Comparison of ENCODE assay signal across 15 cellular contexts in the genomic region with DNA sequence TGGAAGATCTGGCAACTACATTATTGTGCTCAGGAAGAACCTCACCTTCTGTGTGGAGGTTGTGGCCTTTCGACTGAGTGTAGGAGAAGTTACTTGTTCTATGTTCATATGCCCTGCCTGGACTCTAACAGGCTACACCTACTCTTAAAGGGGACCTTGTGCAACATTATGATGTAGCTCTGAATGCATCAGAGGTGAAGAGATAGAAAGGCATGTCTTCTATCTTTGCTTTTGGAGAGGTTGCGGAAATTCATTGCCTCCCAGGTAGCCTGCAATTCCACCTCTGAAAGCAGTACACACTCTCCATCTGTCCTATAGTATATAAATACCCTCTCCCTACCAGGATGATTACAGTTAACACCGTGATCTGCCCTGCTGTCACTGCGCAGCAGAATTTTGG. TPM values are rescaled to one million over a fixed set of nuclear protein-coding genes. Genes with fewer than 3 reads are reported as not detected.
A peak's percentile ranks its signal among the peaks of the same experiment; 100 is the strongest.
DNase-seq lines count a peak whose midpoint lies in the region; ATAC-seq and TF ChIP-seq lines count a peak whose summit lies in the region.
"Had no signal": no experiment of that assay in that cellular context is flagged by ENCODE, and none has a peak within 500 bp of the region (broad histone marks: within the 10 kb centered on the region; RNA-seq: fewer than 3 reads in every experiment).

No MANE protein-coding gene starts in this region.

- H3K9me3 Mint-ChIP-seq in activated T-helper 2 cell treated with anti-CD3 and anti-CD28 coated beads, Interferon-gamma antibody, Interleukin-2, Interleukin-4, amounts not matched to agents 10 μg/mL and 5 μg/mL and 100 μg/mL, durations not matched to agents 14 hours and 24 hours and 36 hours, result no peaks in the 10 kb centered on the region
- H3K9me3 Mint-ChIP-seq: CD4-positive, alpha-beta T cell had no signal

- H2BK120ac ChIP-seq in trophoblast cell (ENCODE audit: insufficient read depth, low read length, poor library complexity), result no peak overlapping the region

- H2AK5ac ChIP-seq in trophoblast cell (ENCODE audit: low read length), result no peak overlapping the region

- no peak overlapping the region for H3K4me3 ChIP-seq in trophoblast cell (ENCODE audit: low read depth, low read length)
- no peak overlapping the region for H3K4me3 ChIP-seq in upper lobe of right lung
- H3K4me3 ChIP-seq: BLaER1, MG63 had no signal

- intact Hi-C loops in upper lobe of right lung (cut with DNase I), result no loop called here
- intact Hi-C loops in activated T-helper 2 cell treated with anti-CD3 and anti-CD28 coated beads, Interferon-gamma antibody, Interleukin-2, Interleukin-4, amounts not matched to agents 10 μg/mL and 5 μg/mL and 100 μg/mL, durations not matched to agents 14 hours and 24 hours and 36 hours (cut with micrococcal nuclease), result no loop called here

- no peaks in the 10 kb centered on the region for H3K79me2 ChIP-seq in trophoblast cell (ENCODE audit: control insufficient read depth, insufficient read depth, low read length, poor library complexity)

- no CpG with 5 or more reads among the region's 4 CpGs for WGBS in trophoblast cell (ENCODE audit: extremely low coverage, insufficient coverage, insufficient read length)

- no peaks in the 10 kb centered on the region for H3K36me3 ChIP-seq in trophoblast cell (ENCODE audit: control insufficient read depth in 1 of 2, insufficient read depth in 2 of 2, low read length in 2 of 2)
- no peaks in the 10 kb centered on the region for H3K36me3 ChIP-seq in upper lobe of right lung
- H3K36me3 ChIP-seq: BLaER1, MG63 had no signal

- no peak overlapping the region for H3K9ac ChIP-seq in trophoblast cell (ENCODE audit: low read length)
- H3K9ac ChIP-seq: BLaER1 had no signal

- ATAC-seq in upper lobe of right lung, result peak; percentile 13

- no peak overlapping the region for H2AFZ ChIP-seq in trophoblast cell (ENCODE audit: insufficient read depth, low read length, poor library complexity)

- H4K8ac ChIP-seq in trophoblast cell (ENCODE audit: low read depth, low read length), result no peak overlapping the region

- H3K27ac Mint-ChIP-seq in activated T-helper 2 cell treated with anti-CD3 and anti-CD28 coated beads, Interferon-gamma antibody, Interleukin-2, Interleukin-4, amounts not matched to agents 10 μg/mL and 5 μg/mL and 100 μg/mL, durations not matched to agents 14 hours and 24 hours and 36 hours, result no peak overlapping the region
- H3K27ac Mint-ChIP-seq: CD4-positive, alpha-beta T cell had no signal

- H3K9me3 ChIP-seq in trophoblast cell (ENCODE audit: insufficient read depth, low read depth, low read length), result no peaks in the 10 kb centered on the region
- no peaks in the 10 kb centered on the region for H3K9me3 ChIP-seq in upper lobe of right lung
- H3K9me3 ChIP-seq: BLaER1, MG63 had no signal

- H3K27me3 ChIP-seq in trophoblast cell (ENCODE audit: insufficient read depth, low read length) (no peaks in the 10 kb centered on the region), upper lobe of right lung (no peaks in the 10 kb centered on the region)
- H3K27me3 ChIP-seq: BLaER1, MG63 had no signal

- no peak overlapping the region for H3K4ac ChIP-seq in trophoblast cell (ENCODE audit: low read depth, low read length)

- H4K91ac ChIP-seq in trophoblast cell (ENCODE audit: low read depth, low read length), result no peak overlapping the region

- H3K4me3 Mint-ChIP-seq in activated T-helper 2 cell treated with anti-CD3 and anti-CD28 coated beads, Interferon-gamma antibody, Interleukin-2, Interleukin-4, amounts not matched to agents 10 μg/mL and 5 μg/mL and 100 μg/mL, durations not matched to agents 14 hours and 24 hours and 36 hours (ENCODE audit: low read depth), result no peak overlapping the region
- H3K4me3 Mint-ChIP-seq: CD4-positive, alpha-beta T cell had no signal

- peaks cover 25% of the 10 kb centered on the region for H3K4me1 Mint-ChIP-seq in activated T-helper 2 cell treated with anti-CD3 and anti-CD28 coated beads, Interferon-gamma antibody, Interleukin-2, Interleukin-4, amounts not matched to agents 10 μg/mL and 5 μg/mL and 100 μg/mL, durations not matched to agents 14 hours and 24 hours and 36 hours (ENCODE audit: low read depth)

- H2BK5ac ChIP-seq in trophoblast cell (ENCODE audit: low read depth, low read length, poor library complexity), result no peak overlapping the region

- H3K18ac ChIP-seq in trophoblast cell (ENCODE audit: low read length), result no peak overlapping the region

- H3K4me1 ChIP-seq in trophoblast cell (ENCODE audit: control insufficient read depth in 1 of 2, insufficient read depth in 2 of 2, low read length in 2 of 2) (peaks cover 0 to 5% of the 10 kb centered on the region in 2 experiments), upper lobe of right lung (no peaks in the 10 kb centered on the region)
- H3K4me1 ChIP-seq: BLaER1 had no signal

- H3K14ac ChIP-seq in trophoblast cell (ENCODE audit: low read length), result no peak overlapping the region

- DNase-seq in trophoblast cell (peak; percentile 75 to 89), upper lobe of right lung (no peak), NCI-H2029 (lab: John Stamatoyannopoulos, UW) (no peak), T1000 (lab: John Stamatoyannopoulos, UW) (no peak)
- no peak for DNase-seq in activated T-helper 2 cell treated with anti-CD3 and anti-CD28 coated beads, Interferon-gamma antibody, Interleukin-2, Interleukin-4, amounts not matched to agents 10 μg/mL and 5 μg/mL and 100 μg/mL, durations not matched to agents 14 hours and 24 hours and 36 hours (ENCODE audit: low spot score)
- DNase-seq: CD4-positive, alpha-beta T cell; HCEC 1CT; NCI-H446 treated with DMSO at 0.1 percent for 48 hours; NCI-H526; RPMI8226; SHP77 had no signal

- H3K27me3 Mint-ChIP-seq in activated T-helper 2 cell treated with anti-CD3 and anti-CD28 coated beads, Interferon-gamma antibody, Interleukin-2, Interleukin-4, amounts not matched to agents 10 μg/mL and 5 μg/mL and 100 μg/mL, durations not matched to agents 14 hours and 24 hours and 36 hours (ENCODE audit: low read depth), result peaks cover 6% of the 10 kb centered on the region
- H3K27me3 Mint-ChIP-seq: CD4-positive, alpha-beta T cell had no signal

- peaks cover 3% of the 10 kb centered on the region for H3K79me1 ChIP-seq in trophoblast cell (ENCODE audit: low read length)

- H3K4me2 ChIP-seq in trophoblast cell (ENCODE audit: low read length), result no peak overlapping the region
- H3K4me2 ChIP-seq: BLaER1 had no signal

- no peak overlapping the region for H4K12ac ChIP-seq in trophoblast cell (ENCODE audit: low read depth, low read length)

- no peaks in the 10 kb centered on the region for H3K36me3 Mint-ChIP-seq in activated T-helper 2 cell treated with anti-CD3 and anti-CD28 coated beads, Interferon-gamma antibody, Interleukin-2, Interleukin-4, amounts not matched to agents 10 μg/mL and 5 μg/mL and 100 μg/mL, durations not matched to agents 14 hours and 24 hours and 36 hours (ENCODE audit: low read depth)

- no peak overlapping the region for H2BK12ac ChIP-seq in trophoblast cell (ENCODE audit: low read length)

- H3K27ac ChIP-seq in C4-2B (peak overlapping the region; percentile 46; the same call in 1 of the 2 replicates), VCaP (peak overlapping the region; percentile 67), trophoblast cell (ENCODE audit: low read depth, low read length) (no peak overlapping the region), upper lobe of right lung (no peak overlapping the region)
- H3K27ac ChIP-seq: BLaER1 had no signal

- no peak for TF ChIP-seq CTCF in C4-2B (conservative IDR thresholded peaks at IDR 0.05)
- TF ChIP-seq CTCF in VCaP (conservative IDR thresholded peaks at IDR 0.05), result no peak
- no peak for TF ChIP-seq CTCF in upper lobe of right lung (IDR thresholded peaks at IDR 0.05)

- no peak overlapping the region for H3K23ac ChIP-seq in trophoblast cell (ENCODE audit: low read length)

RNA-seq across cellular contexts. Expression of a gene that starts 7.1 kb away (rescaled TPM):
- 131 and 137 TPM in 2 replicates for polyA plus RNA-seq in trophoblast cell (2013)
- total RNA-seq in upper lobe of right lung, result 94.3 TPM
- total RNA-seq in activated T-helper 2 cell treated with anti-CD3 and anti-CD28 coated beads, Interferon-gamma antibody, Interleukin-2, Interleukin-4, amounts not matched to agents 10 μg/mL and 5 μg/mL and 100 μg/mL, durations not matched to agents 14 hours and 24 hours and 36 hours, result 60.4 and 67.1 TPM in 2 replicates

Comparison
In these comparisons a context has a peak if more than half of its experiments do, and no peak if none do; other contexts are left out.
1. H3K27ac ChIP-seq: peak in C4-2B (single experiment) and VCaP (single experiment); none in trophoblast cell (single experiment) and upper lobe of right lung (single experiment).
2. DNase-seq: peak in trophoblast cell (2 of 2); none in upper lobe of right lung (single experiment), activated T-helper 2 cell treated with anti-CD3 and anti-CD28 coated beads, Interferon-gamma antibody, Interleukin-2, Interleukin-4, amounts not matched to agents 10 μg/mL and 5 μg/mL and 100 μg/mL, durations not matched to agents 14 hours and 24 hours and 36 hours (single experiment), NCI-H2029 (single experiment) and T1000 (single experiment).